In genomic region chr9:122806661-122807060, GRCh38 we compare ENCODE assay signal across 28 cellular contexts. TPM values are rescaled to one million over a fixed set of nuclear protein-coding genes. Genes with fewer than 3 reads are reported as not detected.
DNase-seq lines count a peak whose midpoint lies in the region; ATAC-seq and TF ChIP-seq lines count a peak whose summit lies in the region.
"Had no signal": no experiment of that assay in that cellular context is flagged by ENCODE, and none has a peak within 500 bp of the region (broad histone marks: within the 10 kb centered on the region; RNA-seq: fewer than 3 reads in every experiment).

No MANE protein-coding gene starts in this region.

- peak overlapping the region; percentile 2 for H3K27ac Mint-ChIP-seq in activated CD8-positive, alpha-beta memory T cell treated with anti-CD3 and anti-CD28 coated beads, Interleukin-2, amount 10 ng/mL, durations not matched to agents 7 days and 5 days
- peak overlapping the region; percentile 57 for H3K27ac Mint-ChIP-seq in activated T-helper 1 cell treated with anti-CD3 and anti-CD28 coated beads, Interleukin-12 subunit alpha, Interleukin-12 subunit beta, Interleukin-2, Interleukin-4 antibody, amounts not matched to agents 30 ng/mL and 10 ng/mL and 1 ng/mL, durations not matched to agents 14 hours and 24 hours and 36 hours
- H3K27ac Mint-ChIP-seq: activated B cell treated with CpG ODN at 0.5 μM for 24 hours, neural progenitor cell had no signal

- H3K36me3 ChIP-seq in GM23248 (ENCODE audit: low read depth) (no peaks in the 10 kb centered on the region), osteoblast (ENCODE audit: insufficient read depth, low read length) (no peaks in the 10 kb centered on the region), adrenal gland (replicated peaks in 1 of 2) (no peaks in the 10 kb centered on the region)
- H3K36me3 ChIP-seq: neural progenitor cell, right lobe of liver, suprapubic skin had no signal

- H3K9me3 Mint-ChIP-seq in activated CD8-positive, alpha-beta memory T cell treated with anti-CD3 and anti-CD28 coated beads, Interleukin-2, amount 10 ng/mL, durations not matched to agents 7 days and 5 days (ENCODE audit: low read depth) = peaks cover 11% of the 10 kb centered on the region
- H3K9me3 Mint-ChIP-seq in activated T-helper 1 cell treated with anti-CD3 and anti-CD28 coated beads, Interleukin-12 subunit alpha, Interleukin-12 subunit beta, Interleukin-2, Interleukin-4 antibody, amounts not matched to agents 30 ng/mL and 10 ng/mL and 1 ng/mL, durations not matched to agents 14 hours and 24 hours and 36 hours = peaks cover 7% of the 10 kb centered on the region
- H3K9me3 Mint-ChIP-seq: activated B cell treated with CpG ODN at 0.5 μM for 24 hours had no signal

- no peaks in the 10 kb centered on the region for H3K9me3 ChIP-seq in GM23248 (ENCODE audit: low read depth)
- H3K9me3 ChIP-seq in osteoblast (ENCODE audit: low read depth, low read length) = peaks cover 8% of the 10 kb centered on the region
- H3K9me3 ChIP-seq in adrenal gland (replicated peaks in 1 of 3) = no peaks in the 10 kb centered on the region
- H3K9me3 ChIP-seq: right lobe of liver, suprapubic skin had no signal

- H3K4me3 Mint-ChIP-seq in activated CD8-positive, alpha-beta memory T cell treated with anti-CD3 and anti-CD28 coated beads, Interleukin-2, amount 10 ng/mL, durations not matched to agents 7 days and 5 days = no peak overlapping the region
- H3K4me3 Mint-ChIP-seq in activated T-helper 1 cell treated with anti-CD3 and anti-CD28 coated beads, Interleukin-12 subunit alpha, Interleukin-12 subunit beta, Interleukin-2, Interleukin-4 antibody, amounts not matched to agents 30 ng/mL and 10 ng/mL and 1 ng/mL, durations not matched to agents 14 hours and 24 hours and 36 hours = no peak overlapping the region
- H3K4me3 Mint-ChIP-seq: activated B cell treated with CpG ODN at 0.5 μM for 24 hours, neural progenitor cell had no signal

- ATAC-seq in activated CD8-positive, alpha-beta memory T cell treated with anti-CD3 and anti-CD28 coated beads, Interleukin-2, amount 10 ng/mL, durations not matched to agents 7 days and 5 days = peak; percentile 21
- ATAC-seq: PC-3, right lobe of liver had no signal

- H4K20me1 ChIP-seq in GM23248 (ENCODE audit: insufficient read depth) (no peaks in the 10 kb centered on the region), osteoblast (ENCODE audit: insufficient read depth, low read length) (no peaks in the 10 kb centered on the region)

- H3K9me2 ChIP-seq in GM23248 (ENCODE audit: insufficient read depth) = no peaks in the 10 kb centered on the region

- H2AFZ ChIP-seq in GM23248 (no peak overlapping the region), osteoblast (ENCODE audit: low read length) (no peak overlapping the region)
- H2AFZ ChIP-seq: neural progenitor cell had no signal

- H3K36me3 Mint-ChIP-seq in activated CD8-positive, alpha-beta memory T cell treated with anti-CD3 and anti-CD28 coated beads, Interleukin-2, amount 10 ng/mL, durations not matched to agents 7 days and 5 days = peaks cover 14% of the 10 kb centered on the region
- peaks cover 2% of the 10 kb centered on the region for H3K36me3 Mint-ChIP-seq in activated T-helper 1 cell treated with anti-CD3 and anti-CD28 coated beads, Interleukin-12 subunit alpha, Interleukin-12 subunit beta, Interleukin-2, Interleukin-4 antibody, amounts not matched to agents 30 ng/mL and 10 ng/mL and 1 ng/mL, durations not matched to agents 14 hours and 24 hours and 36 hours (ENCODE audit: low read depth)
- H3K36me3 Mint-ChIP-seq: neural progenitor cell had no signal

- in situ Hi-C loops in GM23248 (cut with MboI) = loop anchor here (25.0 kb wide), 1 partner anchor 444 kb away; the partner anchor contains the start of gene PTGS1

- H3K79me2 ChIP-seq in GM23248 (ENCODE audit: insufficient read depth) (no peaks in the 10 kb centered on the region), osteoblast (ENCODE audit: insufficient read depth, low read length) (no peaks in the 10 kb centered on the region)

- TF ChIP-seq CTCF in osteoblast (IDR thresholded peaks at IDR 0.05; ENCODE audit: extremely low read depth, low read depth, low read length) (no peak), adrenal gland (IDR thresholded peaks at IDR 0.05) (no peak)

- CTCF ChIA-PET in activated CD8-positive, alpha-beta memory T cell treated with anti-CD3 and anti-CD28 coated beads, Interleukin-2, amount 10 ng/mL, durations not matched to agents 7 days and 5 days (lab: Charles Lee) = interaction anchor here (0.9 to 3.0 kb wide), 3 partner anchors 308 to 682 kb away, joined by 3 to 17 read pairs (median 15); no protein-coding TSS in a partner anchor

- no peaks in the 10 kb centered on the region; the same call in none of the 2 replicates for H3F3A ChIP-seq in GM23248 (ENCODE audit: insufficient read depth)

- no peaks in the 10 kb centered on the region for H3K27me3 Mint-ChIP-seq in activated CD8-positive, alpha-beta memory T cell treated with anti-CD3 and anti-CD28 coated beads, Interleukin-2, amount 10 ng/mL, durations not matched to agents 7 days and 5 days
- peaks cover 2% of the 10 kb centered on the region for H3K27me3 Mint-ChIP-seq in activated T-helper 1 cell treated with anti-CD3 and anti-CD28 coated beads, Interleukin-12 subunit alpha, Interleukin-12 subunit beta, Interleukin-2, Interleukin-4 antibody, amounts not matched to agents 30 ng/mL and 10 ng/mL and 1 ng/mL, durations not matched to agents 14 hours and 24 hours and 36 hours (ENCODE audit: insufficient read depth)
- H3K27me3 Mint-ChIP-seq: activated B cell treated with CpG ODN at 0.5 μM for 24 hours had no signal

- H3K27ac ChIP-seq in GM23248 (peak overlapping the region; percentile 32; the same call in 1 of the 2 replicates), osteoblast (ENCODE audit: low read depth, low read length) (peak overlapping the region; percentile 71), adrenal gland (no peak overlapping the region)
- H3K27ac ChIP-seq: neural progenitor cell, right lobe of liver, suprapubic skin had no signal

- H3K4me1 ChIP-seq in GM23248 (ENCODE audit: insufficient read depth) = peaks cover 7% of the 10 kb centered on the region; the same call in 1 of the 2 replicates
- no peaks in the 10 kb centered on the region for H3K4me1 ChIP-seq in osteoblast (ENCODE audit: insufficient read depth, low read length)
- no peaks in the 10 kb centered on the region for H3K4me1 ChIP-seq in adrenal gland (replicated peaks in 1 of 2)
- H3K4me1 ChIP-seq: neural progenitor cell, right lobe of liver had no signal

- no peak overlapping the region for H3K4me3 ChIP-seq in GM23248
- no peak overlapping the region for H3K4me3 ChIP-seq in osteoblast (ENCODE audit: insufficient read depth, low read length)
- H3K4me3 ChIP-seq in adrenal gland = no peak overlapping the region
- H3K4me3 ChIP-seq: neural progenitor cell, right lobe of liver, suprapubic skin had no signal

- peaks cover 29% of the 10 kb centered on the region for H3K4me1 Mint-ChIP-seq in activated CD8-positive, alpha-beta memory T cell treated with anti-CD3 and anti-CD28 coated beads, Interleukin-2, amount 10 ng/mL, durations not matched to agents 7 days and 5 days
- H3K4me1 Mint-ChIP-seq in activated T-helper 1 cell treated with anti-CD3 and anti-CD28 coated beads, Interleukin-12 subunit alpha, Interleukin-12 subunit beta, Interleukin-2, Interleukin-4 antibody, amounts not matched to agents 30 ng/mL and 10 ng/mL and 1 ng/mL, durations not matched to agents 14 hours and 24 hours and 36 hours (ENCODE audit: low read depth) = peaks cover 31% of the 10 kb centered on the region
- H3K4me1 Mint-ChIP-seq: activated B cell treated with CpG ODN at 0.5 μM for 24 hours, neural progenitor cell had no signal

- DNase-seq in activated CD8-positive, alpha-beta memory T cell treated with anti-CD3 and anti-CD28 coated beads, Interleukin-2, amount 10 ng/mL, durations not matched to agents 7 days and 5 days = no peak
- DNase-seq in activated CD8-positive, alpha-beta memory T cell treated with anti-CD3 and anti-CD28 coated beads, Interleukin-2, amount 50 U/mL, for 48 hours = no peak
- DNase-seq in GM23248 (no peak), osteoblast (ENCODE audit: insufficient read length, low spot score, missing footprints) (no peak), adrenal gland (no peak), COLO829 (ENCODE audit: low spot score) (no peak), DMS153 (lab: John Stamatoyannopoulos, UW) (no peak)
- no peak for DNase-seq in activated T-helper 1 cell treated with anti-CD3 and anti-CD28 coated beads, Interleukin-12 subunit alpha, Interleukin-12 subunit beta, Interleukin-2, Interleukin-4 antibody, amounts not matched to agents 30 ng/mL and 10 ng/mL and 1 ng/mL, durations not matched to agents 14 hours and 24 hours and 36 hours (ENCODE audit: low spot score)
- DNase-seq: ACHN, activated B cell treated with CpG ODN at 0.5 μM for 24 hours, aorta, caudate nucleus, COR-L47, DMS79, KG1, NCI-H1436 treated with DMSO at 0.1 percent for 48 hours, NCI-H510A, PC-3, right lobe of liver, SHP77 treated with DMSO at 0.1 percent for 48 hours, T1000 had no signal

- no peak for TF ChIP-seq POLR2A in adrenal gland (IDR thresholded peaks at IDR 0.05)

- no peak overlapping the region for H3K9ac ChIP-seq in GM23248
- H3K9ac ChIP-seq: neural progenitor cell had no signal

- no peaks in the 10 kb centered on the region for H3K27me3 ChIP-seq in GM23248 (replicated peaks; ENCODE audit: insufficient read depth)
- no peaks in the 10 kb centered on the region for H3K27me3 ChIP-seq in osteoblast (ENCODE audit: insufficient read depth, low read length)
- no peaks in the 10 kb centered on the region for H3K27me3 ChIP-seq in adrenal gland
- H3K27me3 ChIP-seq: neural progenitor cell, right lobe of liver, suprapubic skin had no signal

- 88 to 94% methylated on average over 4 of the region's 4 CpGs for WGBS in GM23248 (ENCODE audit: low coverage in 1 of 2, low lambda C conversion rate in 2 of 2, missing lambda C conversion rate in 2 of 2), 2 experiments
- 94 to 98% (median 95%) methylated on average over 4 of the region's 4 CpGs for WGBS in adrenal gland, 4 donors

- intact Hi-C loops in activated T-helper 1 cell treated with anti-CD3 and anti-CD28 coated beads, Interleukin-12 subunit alpha, Interleukin-12 subunit beta, Interleukin-2, Interleukin-4 antibody, amounts not matched to agents 30 ng/mL and 10 ng/mL and 1 ng/mL, durations not matched to agents 14 hours and 24 hours and 36 hours (cut with micrococcal nuclease) = loop anchor here (1.0 to 5.0 kb wide), 8 partner anchors 40 to 1914 kb away; partner anchors contain the start of genes MRRF and RBM18
- intact Hi-C loops in adrenal gland (cut with DNase I) = loop anchor here (10.0 kb wide), 2 partner anchors 342 to 682 kb away; no protein-coding TSS in a partner anchor

- H3K4me2 ChIP-seq in GM23248 (ENCODE audit: unreplicated experiment) (no peak overlapping the region), osteoblast (ENCODE audit: insufficient read depth, low read length) (peak overlapping the region; percentile 10)
- H3K4me2 ChIP-seq: neural progenitor cell had no signal

RNA-seq across cellular contexts. Expression of gene OR1K1, which starts 6.7 kb away (rescaled TPM):
- not detected for total RNA-seq in activated CD8-positive, alpha-beta memory T cell treated with anti-CD3 and anti-CD28 coated beads, Interleukin-2, amount 10 ng/mL, durations not matched to agents 7 days and 5 days
- total RNA-seq in GM23248 (2014; rRNA removed; shearing (Covaris generic)) = not detected in 2 replicates
- polyA plus RNA-seq in GM23248 (2016; fragmentation: Nextera tagmentation; extraction: Ambion mirVana) (not detected in 2 replicates), adrenal gland (not detected)
- total RNA-seq in activated T-helper 1 cell treated with anti-CD3 and anti-CD28 coated beads, Interleukin-12 subunit alpha, Interleukin-12 subunit beta, Interleukin-2, Interleukin-4 antibody, amounts not matched to agents 30 ng/mL and 10 ng/mL and 1 ng/mL, durations not matched to agents 14 hours and 24 hours and 36 hours = not detected in 2 replicates
- total RNA-seq in osteoblast (not detected in 2 replicates), adrenal gland (not detected)
- total RNA-seq: activated B cell treated with CpG ODN at 0.5 μM for 24 hours, aorta, H1, kidney epithelial cell, lung microvascular endothelial cell, PC-3, posterior vena cava, right lobe of liver, suprapubic skin had no signal
- polyA plus RNA-seq: aorta, BJ, H1 had no signal

RNA-seq across cellular contexts. Expression of gene OR5C1, which starts 17.9 kb away (rescaled TPM):
- not detected for total RNA-seq in activated CD8-positive, alpha-beta memory T cell treated with anti-CD3 and anti-CD28 coated beads, Interleukin-2, amount 10 ng/mL, durations not matched to agents 7 days and 5 days
- total RNA-seq in GM23248 (2014; rRNA removed; shearing (Covaris generic)) = not detected in 2 replicates
- polyA plus RNA-seq in GM23248 (2016; fragmentation: Nextera tagmentation; extraction: Ambion mirVana) = not detected in 2 replicates
- not detected in 2 replicates for total RNA-seq in activated T-helper 1 cell treated with anti-CD3 and anti-CD28 coated beads, Interleukin-12 subunit alpha, Interleukin-12 subunit beta, Interleukin-2, Interleukin-4 antibody, amounts not matched to agents 30 ng/mL and 10 ng/mL and 1 ng/mL, durations not matched to agents 14 hours and 24 hours and 36 hours
- not detected in 2 replicates for total RNA-seq in osteoblast
- not detected for total RNA-seq in adrenal gland
- not detected for polyA plus RNA-seq in adrenal gland
- total RNA-seq: activated B cell treated with CpG ODN at 0.5 μM for 24 hours, aorta, H1, kidney epithelial cell, lung microvascular endothelial cell, PC-3, posterior vena cava, right lobe of liver, suprapubic skin had no signal
- polyA plus RNA-seq: aorta, BJ, H1 had no signal

RNA-seq across cellular contexts. Expression of gene PDCL, which starts 21.7 kb away (rescaled TPM):
- 10 to 100 TPM; 22.0 to 29.0 TPM for total RNA-seq in activated CD8-positive, alpha-beta memory T cell treated with anti-CD3 and anti-CD28 coated beads, Interleukin-2, amount 10 ng/mL, durations not matched to agents 7 days and 5 days
- 25.2 and 31.2 TPM in 2 replicates for total RNA-seq in GM23248 (2014; rRNA removed; shearing (Covaris generic))
- polyA plus RNA-seq in GM23248 (2016; fragmentation: Nextera tagmentation; extraction: Ambion mirVana) (18.9 and 20.6 TPM in 2 replicates), adrenal gland (10 to 100 TPM in 1 of 3 donors, 1 to 10 TPM in 2; 6.3 to 10.8 (median 6.4) TPM)
- total RNA-seq in activated T-helper 1 cell treated with anti-CD3 and anti-CD28 coated beads, Interleukin-12 subunit alpha, Interleukin-12 subunit beta, Interleukin-2, Interleukin-4 antibody, amounts not matched to agents 30 ng/mL and 10 ng/mL and 1 ng/mL, durations not matched to agents 14 hours and 24 hours and 36 hours = 19.3 and 20.4 TPM in 2 replicates
- total RNA-seq in osteoblast (31.8 and 37.3 TPM in 2 replicates), adrenal gland (10 to 100 TPM; 10.5 to 19.1 (median 15.7) TPM)

Comparison
In these comparisons a context has a peak if more than half of its experiments do, and no peak if none do; other contexts are left out.
1. H3K27ac ChIP-seq: peak in GM23248 (single experiment) and osteoblast (single experiment); none in adrenal gland (0 of 5).